25 cellular contexts compared by ENCODE assay signal in genomic region chr1:917076-917459, GRCh38. TPM values are rescaled to one million over a fixed set of nuclear protein-coding genes. Genes with fewer than 3 reads are reported as not detected.
DNase-seq lines count a peak whose midpoint lies in the region; TF ChIP-seq lines count a peak whose summit lies in the region.
"Had no signal": no experiment of that assay in that cellular context is flagged by ENCODE, and none has a peak within 500 bp of the region (broad histone marks: within the 10 kb centered on the region; RNA-seq: fewer than 3 reads in every experiment).

No MANE protein-coding gene starts in this region.

- peaks cover 0 to 6% (median 0%) of the 10 kb centered on the region in 5 experiments for H3K9me3 Mint-ChIP-seq in brain
- H3K9me3 Mint-ChIP-seq: activated CD4-positive, alpha-beta T cell treated with anti-CD3 and anti-CD28 coated beads, Interleukin-2, amount 10 ng/mL, durations not matched to agents 24 days and 14 days; activated T-cell treated with anti-CD3 and anti-CD28 coated beads, Interleukin-2, amount 50 U/mL, for 24 hours; CD8-positive, alpha-beta T cell; natural killer cell treated with Interleukin-12 subunit alpha and Interleukin-12 subunit beta and Interleukin-15 and Interleukin-18, amount 100 ng/mL, for 72 hours had no signal

- no peaks in the 10 kb centered on the region for H3K36me3 Mint-ChIP-seq in brain
- H3K36me3 Mint-ChIP-seq: CD8-positive, alpha-beta T cell; IgD-negative memory B cell; natural killer cell treated with Interleukin-12 subunit alpha and Interleukin-12 subunit beta and Interleukin-15 and Interleukin-18, amount 100 ng/mL, for 72 hours had no signal

- peak overlapping the region in 2 of 5 experiments; percentile 29 to 42 for H3K4me3 Mint-ChIP-seq in brain
- H3K4me3 Mint-ChIP-seq: activated CD4-positive, alpha-beta T cell treated with anti-CD3 and anti-CD28 coated beads, Interleukin-2, amount 10 ng/mL, durations not matched to agents 24 days and 14 days; activated T-cell treated with anti-CD3 and anti-CD28 coated beads, Interleukin-2, amount 50 U/mL, for 24 hours; CD8-positive, alpha-beta T cell; IgD-negative memory B cell; natural killer cell treated with Interleukin-12 subunit alpha and Interleukin-12 subunit beta and Interleukin-15 and Interleukin-18, amount 100 ng/mL, for 72 hours had no signal

- no peak for TF ChIP-seq CTCF in HEK293 (tag by site-specific recombination; IDR thresholded peaks at IDR 0.05)
- no peak for TF ChIP-seq CTCF in brain (conservative IDR thresholded peaks at IDR 0.05)

- no peaks in the 10 kb centered on the region for H3K9me3 ChIP-seq in HEK293 (ENCODE audit: control insufficient read depth, insufficient read depth, low read depth, low read length)
- H3K9me3 ChIP-seq: gastroesophageal sphincter, mucosa of descending colon, suprapubic skin had no signal

- intact Hi-C loops in posterior vena cava (cut with DNase I), result no loop called here

- H3K4me1 Mint-ChIP-seq in brain, result peaks cover 52% of the 10 kb centered on the region

- peak overlapping the region; percentile 94 for H3K27ac ChIP-seq in HEK293 (ENCODE audit: extremely low read depth, low read depth, low read length)
- H3K27ac ChIP-seq: dorsolateral prefrontal cortex, gastroesophageal sphincter, parathyroid adenoma, suprapubic skin had no signal

- peaks cover 15% of the 10 kb centered on the region for H3K27me3 Mint-ChIP-seq in brain

- peak overlapping the region in 3 of 5 experiments; percentile 60 to 93 (median 81) for H3K27ac Mint-ChIP-seq in brain
- H3K27ac Mint-ChIP-seq: activated CD4-positive, alpha-beta T cell treated with anti-CD3 and anti-CD28 coated beads, Interleukin-2, amount 10 ng/mL, durations not matched to agents 24 days and 14 days; activated T-cell treated with anti-CD3 and anti-CD28 coated beads, Interleukin-2, amount 50 U/mL, for 24 hours; CD8-positive, alpha-beta T cell; IgD-negative memory B cell; natural killer cell treated with Interleukin-12 subunit alpha and Interleukin-12 subunit beta and Interleukin-15 and Interleukin-18, amount 100 ng/mL, for 72 hours had no signal

- H3K4me3 ChIP-seq in HEK293 (ENCODE audit: low read depth, low read length), result no peak overlapping the region
- H3K4me3 ChIP-seq: dorsolateral prefrontal cortex, gastroesophageal sphincter, mucosa of descending colon, suprapubic skin had no signal

- POLR2A ChIA-PET in HEK293 (lab: Yijun Ruan, JAX), result interaction anchor here (1.0 to 5.2 kb wide), 6 partner anchors 10 to 59 kb away, joined by 3 to 106 read pairs (median 4); no protein-coding TSS in a partner anchor

- CTCF ChIA-PET in HEK293 (lab: Yijun Ruan, JAX), result interaction anchor here (0.8 to 3.9 kb wide), 2 partner anchors 12 kb away, joined by 3 to 26 read pairs; no protein-coding TSS in a partner anchor

- peaks cover 32% of the 10 kb centered on the region for H3K4me1 ChIP-seq in HEK293 (ENCODE audit: control insufficient read depth, insufficient read depth, low read length)

- H3K36me3 ChIP-seq in HEK293 (ENCODE audit: control insufficient read depth in 2 of 2, insufficient read depth in 1 of 2, low read length in 2 of 2), result peaks cover 0 to 12% of the 10 kb centered on the region in 2 experiments; a peak in 1 of 3 replicates
- H3K36me3 ChIP-seq: gastroesophageal sphincter, suprapubic skin had no signal

- peak; percentile 72 for DNase-seq in DMS 273 (lab: John Stamatoyannopoulos, UW; ENCODE audit: unreplicated experiment)
- DNase-seq in DMS 273 treated with DMSO at 0.1 percent for 48 hours (lab: John Stamatoyannopoulos, UW), result no peak
- peak; percentile 58 for DNase-seq in posterior vena cava (ENCODE audit: low spot score)
- DNase-seq in activated T-cell treated with anti-CD3 and anti-CD28 coated beads, Interleukin-2, amount 50 U/mL, for 48 hours, result no peak
- DNase-seq in activated CD4-positive, CD25-positive, alpha-beta regulatory T cell (lab: John Stamatoyannopoulos, UW), result no peak
- no peak for DNase-seq in NCI-H146 (lab: John Stamatoyannopoulos, UW)
- DNase-seq: 8988T; activated CD4-positive, alpha-beta T cell treated with anti-CD3 and anti-CD28 coated beads, Interleukin-2, amount 10 ng/mL, durations not matched to agents 24 days and 14 days; activated gamma-delta T cell treated with Interleukin-2 at 50 U/mL for 16 hours; activated T-cell treated with anti-CD3 and anti-CD28 coated beads, Interleukin-2, amount 50 U/mL, for 24 hours; dorsolateral prefrontal cortex; NCI-H1092; NCI-H187 treated with DMSO at 0.1 percent for 48 hours; NCI-H748 treated with DMSO at 0.1 percent for 48 hours; stimulated activated naive CD4-positive, alpha-beta T cell had no signal

TF ChIP-seq in HEK293, 187 proteins besides CTCF, POLR2A, EP300 and RAD21 (continues in another document):
- TF ChIP-seq ZNF140 (tag by site-specific recombination; IDR thresholded peaks at IDR 0.05), result no peak
- TF ChIP-seq ZNF26 (tag by site-specific recombination; IDR thresholded peaks at IDR 0.05), result no peak
- no peak for TF ChIP-seq ZNF391 (tag by site-specific recombination; IDR thresholded peaks at IDR 0.05; ENCODE audit: borderline replicate concordance, low read depth)
- no peak for TF ChIP-seq ZNF404 (tag by site-specific recombination; IDR thresholded peaks at IDR 0.05)
- 0 out of 2 replicates have a peak, but pooled peaks have one; percentile 52 for TF ChIP-seq ZNF768 (tag by site-specific recombination; IDR thresholded peaks at IDR 0.05)
- no peak for TF ChIP-seq ZNF510 (tag by site-specific recombination; IDR thresholded peaks at IDR 0.05; ENCODE audit: insufficient replicate concordance)
- no peak for TF ChIP-seq ZNF266 (tag by site-specific recombination; IDR thresholded peaks at IDR 0.05; ENCODE audit: low read depth)
- no peak for TF ChIP-seq ZNF19 (tag by site-specific recombination; IDR thresholded peaks at IDR 0.05; ENCODE audit: low read depth)
- no peak for TF ChIP-seq ZBTB7A (tag by site-specific recombination; IDR thresholded peaks at IDR 0.05; ENCODE audit: low read depth)
- TF ChIP-seq GLIS1 (tag by site-specific recombination; IDR thresholded peaks at IDR 0.05), result peak; percentile 27
- no peak for TF ChIP-seq ZNF747 (tag by site-specific recombination; IDR thresholded peaks at IDR 0.05)
- no peak for TF ChIP-seq ZNF37A (tag by site-specific recombination; IDR thresholded peaks at IDR 0.05)
- no peak for TF ChIP-seq ZBTB21 (tag by site-specific recombination; IDR thresholded peaks at IDR 0.05)
- TF ChIP-seq BCL11B (tag by site-specific recombination; IDR thresholded peaks at IDR 0.05; ENCODE audit: low read depth), result 0 out of 2 replicates have a peak, but pooled peaks have one; percentile 18
- TF ChIP-seq PRDM10 (tag by site-specific recombination; IDR thresholded peaks at IDR 0.05), result peak; percentile 78
- no peak for TF ChIP-seq SP2 (tag by site-specific recombination; IDR thresholded peaks at IDR 0.05)
- no peak for TF ChIP-seq ZNF658 (tag by site-specific recombination; IDR thresholded peaks at IDR 0.05)
- TF ChIP-seq ZNF544 (tag by site-specific recombination; IDR thresholded peaks at IDR 0.05), result no peak

RNA-seq across cellular contexts. Expression of gene SAMD11, which starts 6.7 kb away (rescaled TPM):
- polyA plus RNA-seq in brain (ENCODE audit: insufficient read depth, low read depth, low replicate concordance), result 2.4 TPM
- total RNA-seq in posterior vena cava, result 10 to 100 TPM; 16.5 to 38.0 TPM
- total RNA-seq: activated CD4-positive, alpha-beta T cell treated with anti-CD3 and anti-CD28 coated beads, Interleukin-2, amount 10 ng/mL, durations not matched to agents 24 days and 14 days; CD8-positive, alpha-beta T cell; natural killer cell treated with Interleukin-12 subunit alpha and Interleukin-12 subunit beta and Interleukin-15 and Interleukin-18, amount 100 ng/mL, for 72 hours had no signal
- polyA plus RNA-seq: IgD-negative memory B cell had no signal

RNA-seq across cellular contexts. Expression of gene NOC2L, which starts 42.0 kb away (rescaled TPM):
- polyA plus RNA-seq in brain (ENCODE audit: insufficient read depth, low read depth, low replicate concordance), result 85.8 TPM
- total RNA-seq in posterior vena cava, result 10 to 100 TPM; 42.8 to 44.5 TPM

RNA-seq across cellular contexts. Expression of gene KLHL17, which starts 43.3 kb away (rescaled TPM):
- 5.6 TPM for polyA plus RNA-seq in brain (ENCODE audit: insufficient read depth, low read depth, low replicate concordance)
- 1 to 10 TPM; 8.5 to 8.9 TPM for total RNA-seq in posterior vena cava

RNA-seq across cellular contexts. Expression of gene PLEKHN1, which starts 49.2 kb away (rescaled TPM):
- not detected for polyA plus RNA-seq in brain (ENCODE audit: insufficient read depth, low read depth, low replicate concordance)
- under 1 TPM; 0.86 to 0.88 TPM for total RNA-seq in posterior vena cava
- total RNA-seq: cerebellum had no signal

Comparison
In these comparisons a context has a peak if more than half of its experiments do, and no peak if none do; other contexts are left out.
1. DNase-seq: peak in DMS 273 (single experiment) and posterior vena cava (single experiment); none in DMS 273 treated with DMSO at 0.1 percent for 48 hours (single experiment), activated T-cell treated with anti-CD3 and anti-CD28 coated beads, Interleukin-2, amount 50 U/mL, for 48 hours (0 of 2), activated CD4-positive, CD25-positive, alpha-beta regulatory T cell (0 of 4) and NCI-H146 (single experiment).